In genomic region chr19:13262450-13262849, GRCh38 we compare ENCODE assay signal across 8 cellular contexts.
A peak's percentile ranks its signal among the peaks of the same experiment; 100 is the strongest.
DNase-seq lines count a peak whose midpoint lies in the region; ATAC-seq and TF ChIP-seq lines count a peak whose summit lies in the region.

No MANE protein-coding gene starts in this region.

- H3K27me3 ChIP-seq in ascending aorta (no peaks in the 10 kb centered on the region), thyroid gland (no peaks in the 10 kb centered on the region)

- POLR2A ChIA-PET in activated naive CD8-positive, alpha-beta T cell treated with anti-CD3 and anti-CD28 coated beads, Interleukin-2, amount 10 ng/mL, durations not matched to agents 7 days and 5 days (lab: Charles Lee) = interaction anchor here (1.1 to 1.4 kb wide), 5 partner anchors 50 to 112 kb away, joined by 3 to 6 read pairs (median 4); partner anchors contain the start of genes IER2 and STX10

- H3K36me3 Mint-ChIP-seq in activated naive CD8-positive, alpha-beta T cell treated with anti-CD3 and anti-CD28 coated beads, Interleukin-2, amount 10 ng/mL, durations not matched to agents 7 days and 5 days = no peaks in the 10 kb centered on the region
- H3K36me3 Mint-ChIP-seq in activated naive CD8-positive, alpha-beta T cell treated with anti-CD3 and anti-CD28 coated beads, Interleukin-2, amount 50 U/mL, for 24 hours (ENCODE audit: low read depth) = no peaks in the 10 kb centered on the region
- peaks cover 0 to 4% (median 0%) of the 10 kb centered on the region in 3 donors for H3K36me3 Mint-ChIP-seq in immature natural killer cell

- peak; percentile 33 for TF ChIP-seq CTCF in NB4 (IDR thresholded peaks at IDR 0.05; ENCODE audit: low read depth, low read length)
- TF ChIP-seq CTCF in ascending aorta (IDR thresholded peaks at IDR 0.05) = peak; percentile 57 to 66 (median 64)
- TF ChIP-seq CTCF in thyroid gland (IDR thresholded peaks at IDR 0.05) = peak; percentile 31 to 69 (median 42)

- 54 to 55% methylated on average over 8 of the region's 8 CpGs for WGBS in thyroid gland, 2 donors

- ATAC-seq in activated naive CD8-positive, alpha-beta T cell treated with anti-CD3 and anti-CD28 coated beads, Interleukin-2, amount 10 ng/mL, durations not matched to agents 7 days and 5 days (ENCODE audit: low read depth) = peak; percentile 50
- ATAC-seq in activated naive CD8-positive, alpha-beta T cell treated with anti-CD3 and anti-CD28 coated beads, Interleukin-2, amount 50 U/mL, for 24 hours = no peak
- ATAC-seq in HG03135 (IDR thresholded peaks at IDR 0.05; ENCODE audit: unreplicated experiment) = no peak

- H3K36me3 ChIP-seq in ascending aorta (no peaks in the 10 kb centered on the region), thyroid gland (no peaks in the 10 kb centered on the region)

- H3K27ac ChIP-seq in ascending aorta (no peak overlapping the region), thyroid gland (no peak overlapping the region)

- H3K4me3 ChIP-seq in NB4 (ENCODE audit: low read depth, low read length) (no peak overlapping the region), ascending aorta (no peak overlapping the region), thyroid gland (replicated peaks in 1 of 3) (no peak overlapping the region)

- H3K4me3 Mint-ChIP-seq in activated naive CD8-positive, alpha-beta T cell treated with anti-CD3 and anti-CD28 coated beads, Interleukin-2, amount 10 ng/mL, durations not matched to agents 7 days and 5 days = no peak overlapping the region
- no peak overlapping the region for H3K4me3 Mint-ChIP-seq in activated naive CD8-positive, alpha-beta T cell treated with anti-CD3 and anti-CD28 coated beads, Interleukin-2, amount 50 U/mL, for 24 hours
- no peak overlapping the region for H3K4me3 Mint-ChIP-seq in immature natural killer cell

- H3K4me1 ChIP-seq in ascending aorta (no peaks in the 10 kb centered on the region), thyroid gland (no peaks in the 10 kb centered on the region)

- TF ChIP-seq POLR2A in NB4 (IDR thresholded peaks at IDR 0.05; ENCODE audit: extremely low read depth, insufficient read length) (no peak), thyroid gland (IDR thresholded peaks at IDR 0.05) (no peak)

- peaks cover 7% of the 10 kb centered on the region for H3K4me1 Mint-ChIP-seq in activated naive CD8-positive, alpha-beta T cell treated with anti-CD3 and anti-CD28 coated beads, Interleukin-2, amount 10 ng/mL, durations not matched to agents 7 days and 5 days
- peaks cover 19% of the 10 kb centered on the region for H3K4me1 Mint-ChIP-seq in activated naive CD8-positive, alpha-beta T cell treated with anti-CD3 and anti-CD28 coated beads, Interleukin-2, amount 50 U/mL, for 24 hours
- no peaks in the 10 kb centered on the region for H3K4me1 Mint-ChIP-seq in immature natural killer cell

- intact Hi-C loops in ascending aorta (cut with DNase I) (loop anchor here (1.0 to 5.0 kb wide), 2 partner anchors 160 to 284 kb away; partner anchors contain the start of gene LYL1), thyroid gland (cut with DNase I) (loop anchor here (10.0 kb wide), 2 partner anchors 68 to 288 kb away; no protein-coding TSS in a partner anchor)

- no peaks in the 10 kb centered on the region for H3K9me3 ChIP-seq in ascending aorta
- no peaks in the 10 kb centered on the region for H3K9me3 ChIP-seq in thyroid gland

- no peak overlapping the region for H3K27ac Mint-ChIP-seq in activated naive CD8-positive, alpha-beta T cell treated with anti-CD3 and anti-CD28 coated beads, Interleukin-2, amount 10 ng/mL, durations not matched to agents 7 days and 5 days
- H3K27ac Mint-ChIP-seq in activated naive CD8-positive, alpha-beta T cell treated with anti-CD3 and anti-CD28 coated beads, Interleukin-2, amount 50 U/mL, for 24 hours = no peak overlapping the region
- H3K27ac Mint-ChIP-seq in immature natural killer cell = no peak overlapping the region

- H3K27me3 Mint-ChIP-seq in activated naive CD8-positive, alpha-beta T cell treated with anti-CD3 and anti-CD28 coated beads, Interleukin-2, amount 10 ng/mL, durations not matched to agents 7 days and 5 days = peaks cover 15% of the 10 kb centered on the region
- peaks cover 9% of the 10 kb centered on the region for H3K27me3 Mint-ChIP-seq in activated naive CD8-positive, alpha-beta T cell treated with anti-CD3 and anti-CD28 coated beads, Interleukin-2, amount 50 U/mL, for 24 hours
- H3K27me3 Mint-ChIP-seq in immature natural killer cell (ENCODE audit: low read depth in 3 of 3) = peaks cover 2 to 11% (median 8%) of the 10 kb centered on the region in 3 donors

- DNase-seq in activated naive CD8-positive, alpha-beta T cell treated with anti-CD3 and anti-CD28 coated beads, Interleukin-2, amount 10 ng/mL, durations not matched to agents 7 days and 5 days = no peak
- DNase-seq in activated naive CD8-positive, alpha-beta T cell treated with anti-CD3 and anti-CD28 coated beads, Interleukin-2, amount 50 U/mL, for 24 hours = no peak
- DNase-seq in NB4 (ENCODE audit: low read depth) = peak; percentile 63
- DNase-seq in ascending aorta (ENCODE audit: low spot score in 2 of 2) = no peak
- DNase-seq in immature natural killer cell = peak; percentile 30 to 50 (median 50)
- no peak for DNase-seq in thyroid gland
- DNase-seq in NCI-H1092 treated with DMSO at 0.1 percent for 48 hours (lab: John Stamatoyannopoulos, UW) = no peak

- H3K9me3 Mint-ChIP-seq in activated naive CD8-positive, alpha-beta T cell treated with anti-CD3 and anti-CD28 coated beads, Interleukin-2, amount 10 ng/mL, durations not matched to agents 7 days and 5 days = no peaks in the 10 kb centered on the region
- no peaks in the 10 kb centered on the region for H3K9me3 Mint-ChIP-seq in activated naive CD8-positive, alpha-beta T cell treated with anti-CD3 and anti-CD28 coated beads, Interleukin-2, amount 50 U/mL, for 24 hours
- H3K9me3 Mint-ChIP-seq in immature natural killer cell = no peaks in the 10 kb centered on the region

Comparison
In these comparisons a context has a peak if more than half of its experiments do, and no peak if none do; other contexts are left out.
1. DNase-seq: peak in NB4 (single experiment) and immature natural killer cell (3 of 3); none in activated naive CD8-positive, alpha-beta T cell treated with anti-CD3 and anti-CD28 coated beads, Interleukin-2, amount 10 ng/mL, durations not matched to agents 7 days and 5 days (single experiment), activated naive CD8-positive, alpha-beta T cell treated with anti-CD3 and anti-CD28 coated beads, Interleukin-2, amount 50 U/mL, for 24 hours (single experiment), ascending aorta (0 of 2), thyroid gland (0 of 2) and NCI-H1092 treated with DMSO at 0.1 percent for 48 hours (single experiment).
2. Peak in every context shown above with its lines, with median percentiles within 50 percentile points of each other: CTCF ChIP-seq.